ENCODE assay signal across 10 cellular contexts in the genomic region with DNA sequence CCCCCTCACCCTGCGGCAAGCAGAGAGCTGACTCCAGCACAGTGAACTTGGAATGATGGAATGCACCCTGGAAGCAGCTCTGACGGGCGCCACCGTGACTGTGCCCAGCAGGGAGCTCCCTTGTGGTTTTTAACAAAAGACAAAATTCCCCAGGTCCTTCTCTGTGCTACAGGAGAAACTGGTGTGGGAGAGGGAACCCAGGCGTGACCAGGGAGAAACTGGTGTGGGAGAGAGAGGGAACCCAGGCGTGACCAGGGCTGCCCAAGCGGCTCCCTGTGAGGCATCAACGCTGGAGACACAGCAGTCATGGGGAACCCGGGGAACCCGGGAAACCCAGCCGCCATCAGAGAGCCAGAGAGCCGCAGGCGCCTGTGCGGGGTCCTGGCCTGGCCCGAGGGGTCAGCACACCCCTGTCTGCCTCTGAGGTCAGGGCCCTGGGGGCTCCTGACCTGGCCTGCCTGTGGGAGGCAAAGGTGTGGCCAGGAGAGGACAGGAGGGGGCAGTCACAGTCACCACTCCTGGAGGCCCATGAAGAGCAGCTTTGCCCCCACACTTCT. TPM values are rescaled to one million over a fixed set of nuclear protein-coding genes. Genes with fewer than 3 reads are reported as not detected.
DNase-seq lines count a peak whose midpoint lies in the region; ATAC-seq and TF ChIP-seq lines count a peak whose summit lies in the region.
"Had no signal": no experiment of that assay in that cellular context is flagged by ENCODE, and none has a peak within 500 bp of the region (broad histone marks: within the 10 kb centered on the region; RNA-seq: fewer than 3 reads in every experiment).

No MANE protein-coding gene starts in this region.

- intact Hi-C loops in heart right ventricle (cut with DNase I) (loop anchor here in 1 of 10 donors (5.0 kb wide), 1 partner anchor 114 kb away; no protein-coding TSS in a partner anchor), uterus (cut with DNase I; ENCODE audit: low total_unique reads) (no loop called here)

- H3K4me3 ChIP-seq in astrocyte of the cerebellum (ENCODE audit: low read depth, low read length) (no peak overlapping the region), heart right ventricle (no peak overlapping the region), uterus (no peak overlapping the region)

- no peak for TF ChIP-seq POLR2A in uterus (IDR thresholded peaks at IDR 0.05)

- H3K27me3 ChIP-seq in heart right ventricle, result peaks cover 25 to 51% (median 46%) of the 10 kb centered on the region in 7 donors
- peaks cover 9 to 14% of the 10 kb centered on the region in 2 donors for H3K27me3 ChIP-seq in uterus

- H3K9me3 ChIP-seq in heart right ventricle (no peaks in the 10 kb centered on the region), uterus (no peaks in the 10 kb centered on the region)

- H3K4me1 ChIP-seq in heart right ventricle, result peaks cover 4 to 22% (median 19%) of the 10 kb centered on the region in 9 donors
- peaks cover 0 to 11% of the 10 kb centered on the region in 2 donors for H3K4me1 ChIP-seq in uterus

- in situ Hi-C loops in astrocyte of the cerebellum (cut with HindIII; ENCODE audit: low sequenced_read_pairs), result no loop called here

- WGBS in heart right ventricle, 2 donors, result 44 to 55% methylated on average over 15 of the region's 15 CpGs

- DNase-seq in GM04504 (ENCODE audit: low read depth) (peak; percentile 51), M059J (ENCODE audit: low read depth) (peak; percentile 95), astrocyte of the cerebellum (ENCODE audit: low read depth) (peak; percentile 64), renal cortical epithelial cell (ENCODE audit: low read depth) (peak; percentile 94), DMS153 treated with DMSO at 0.1 percent for 48 hours (lab: John Stamatoyannopoulos, UW; ENCODE audit: unreplicated experiment) (no peak), heart right ventricle (no peak), uterus (no peak), SHP77 treated with DMSO at 0.1 percent for 48 hours (lab: John Stamatoyannopoulos, UW) (no peak)
- DNase-seq: cerebellar nuclear complex had no signal

- H3K36me3 ChIP-seq in heart right ventricle, result peaks cover 0 to 40% (median 19%) of the 10 kb centered on the region in 9 donors
- no peaks in the 10 kb centered on the region for H3K36me3 ChIP-seq in uterus

- H3K27ac ChIP-seq in heart right ventricle (no peak overlapping the region), uterus (no peak overlapping the region)
- H3K27ac ChIP-seq: parathyroid adenoma had no signal

- no peak for ATAC-seq in heart right ventricle

- TF ChIP-seq CTCF in astrocyte of the cerebellum (IDR thresholded peaks at IDR 0.05; ENCODE audit: low read depth, low read length, missing control alignments) (no peak), heart right ventricle (IDR thresholded peaks at IDR 0.05) (no peak), uterus (IDR thresholded peaks at IDR 0.05) (no peak)

RNA-seq across cellular contexts. Expression of gene AHRR, which starts 3.1 kb away (rescaled TPM):
- 49.1 and 50.6 TPM in 2 replicates for total RNA-seq in M059J (2014; rRNA removed; shearing (Covaris generic))
- total RNA-seq in renal cortical epithelial cell (0.17 and 2.4 TPM in 2 replicates), heart right ventricle (1 to 10 TPM in 1 of 10 donors, under 1 TPM in 7, not detected in 2; 0.07 to 1.2 (median 0.46) TPM), uterus (1 to 10 TPM in 2 of 4 donors, under 1 TPM in 1, not detected in 1; 0.26 to 9.1 (median 6.6) TPM)
- under 1 TPM; 0.07 to 0.15 TPM for polyA plus RNA-seq in heart right ventricle

RNA-seq across cellular contexts. Expression of gene PDCD6, which starts 47.0 kb away (rescaled TPM):
- 120 and 149 TPM in 2 replicates for total RNA-seq in M059J (2014; rRNA removed; shearing (Covaris generic))
- total RNA-seq in renal cortical epithelial cell (136 and 141 TPM in 2 replicates), heart right ventricle (10 to 100 TPM; 27.6 to 42.9 (median 35.6) TPM), uterus (10 to 100 TPM; 73.1 to 85.9 (median 79.7) TPM)
- 10 to 100 TPM; 51.2 to 85.9 TPM for polyA plus RNA-seq in heart right ventricle

Comparison
In these comparisons a context has a peak if more than half of its experiments do, and no peak if none do; other contexts are left out.
1. DNase-seq: peak in GM04504 (single experiment), M059J (single experiment), astrocyte of the cerebellum (single experiment) and renal cortical epithelial cell (single experiment); none in DMS153 treated with DMSO at 0.1 percent for 48 hours (single experiment), heart right ventricle (0 of 2), uterus (0 of 2) and SHP77 treated with DMSO at 0.1 percent for 48 hours (single experiment).